ENCODE assay signal across 13 cellular contexts in the genomic region with DNA sequence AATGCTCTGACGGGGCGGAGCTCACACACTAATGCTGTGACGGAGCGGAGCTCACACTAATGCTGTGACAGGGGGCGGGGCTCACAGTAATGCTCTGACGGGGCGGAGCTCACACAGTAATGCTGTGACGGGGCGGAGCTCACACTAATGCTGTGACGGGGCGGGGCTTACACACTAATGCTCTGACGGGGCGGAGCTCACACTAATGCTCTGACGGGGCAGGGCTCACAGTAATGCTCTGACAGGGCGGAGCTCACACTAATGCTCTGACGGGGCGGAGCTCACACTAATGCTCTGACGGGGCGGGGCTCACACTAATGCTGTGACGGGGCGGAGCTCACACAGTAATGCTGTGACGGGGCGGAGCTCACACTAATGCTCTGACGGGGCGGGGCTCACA. TPM values are rescaled to one million over a fixed set of nuclear protein-coding genes. Genes with fewer than 3 reads are reported as not detected.
"Had no signal": no experiment of that assay in that cellular context is flagged by ENCODE, and none has a peak within 500 bp of the region (broad histone marks: within the 10 kb centered on the region; RNA-seq: fewer than 3 reads in every experiment).

No MANE protein-coding gene starts in this region.

RNA-seq across cellular contexts. Expression of gene LRRC14B, which starts 26.5 kb away (rescaled TPM):
- total RNA-seq: naive thymus-derived CD8-positive, alpha-beta T cell; natural killer cell treated with Interleukin-12 subunit alpha and Interleukin-12 subunit beta and Interleukin-15 and Interleukin-18, amount 100 ng/mL, for 72 hours; neural crest cell; occipital lobe; pulmonary artery endothelial cell; sciatic nerve; smooth muscle cell; spleen; suprapubic skin; transverse colon; upper lobe of left lung; uterus had no signal
- polyA plus RNA-seq: smooth muscle cell, urinary bladder had no signal
